8 cellular contexts compared by ENCODE assay signal in genomic region chr2:191020742-191021381, GRCh38. TPM values are rescaled to one million over a fixed set of nuclear protein-coding genes. Genes with fewer than 3 reads are reported as not detected.
DNase-seq lines count a peak whose midpoint lies in the region; TF ChIP-seq lines count a peak whose summit lies in the region.

No MANE protein-coding gene starts in this region.

- no peak overlapping the region for H4K91ac ChIP-seq in H9 (ENCODE audit: insufficient read length, low read depth, low read length)

- no peak overlapping the region for H3K4ac ChIP-seq in H9 (ENCODE audit: low read depth, low read length)

- H3K18ac ChIP-seq in H9 (ENCODE audit: insufficient read length, low read depth, low read length) = peak overlapping the region; percentile 83

- no peak overlapping the region for H3K4me3 Mint-ChIP-seq in H9

- H4K20me1 ChIP-seq in H9 (ENCODE audit: control insufficient read depth, insufficient read depth, insufficient read length) = no peaks in the 10 kb centered on the region

- H2BK15ac ChIP-seq in H9 (ENCODE audit: low read depth, low read length) = no peak overlapping the region

- H3K79me1 ChIP-seq in H9 (ENCODE audit: insufficient read depth, low read depth, low read length, poor library complexity, severe bottlenecking) = no peaks in the 10 kb centered on the region

- H2BK20ac ChIP-seq in H9 (ENCODE audit: low read depth, low read length, poor library complexity, severe bottlenecking) = no peak overlapping the region

- no CpG with 5 or more reads among the region's 14 CpGs for WGBS in H9 (ENCODE audit: extremely low coverage, insufficient read length, low lambda C conversion rate)

- H3K36me3 Mint-ChIP-seq in H9 (ENCODE audit: insufficient read depth in 1 of 3, low read depth in 3 of 3) = no peaks in the 10 kb centered on the region

- H3K4me2 ChIP-seq in H9 (ENCODE audit: insufficient read depth, insufficient read length, low read length) = peak overlapping the region; percentile 62

- H3K4me1 ChIP-seq in H9 (ENCODE audit: insufficient read depth, low read length) = no peaks in the 10 kb centered on the region

- H3K14ac ChIP-seq in H9 (ENCODE audit: insufficient read depth, low read length) = peak overlapping the region; percentile 90; the same call in 1 of the 2 replicates

- H3K9me3 Mint-ChIP-seq in H9 = peaks cover 0 to under 1% of the 10 kb centered on the region in 2 experiments; a peak in 1 of 5 replicates

- no peak overlapping the region for H4K5ac ChIP-seq in H9 (ENCODE audit: insufficient read length, low read depth, low read length)

- no peak overlapping the region for H2BK120ac ChIP-seq in H9 (ENCODE audit: low read depth, low read length, poor library complexity, severe bottlenecking)

- no peaks in the 10 kb centered on the region for H3K4me1 Mint-ChIP-seq in H9

- TF ChIP-seq CTCF in H9 (conservative IDR thresholded peaks at IDR 0.05) = no peak; the same call in 2 of the 3 replicates
- no peak for TF ChIP-seq CTCF in fibroblast of villous mesenchyme (IDR thresholded peaks at IDR 0.05; ENCODE audit: insufficient read depth, low read depth, low read length)

- no peak overlapping the region for H4K8ac ChIP-seq in H9 (replicated peaks; ENCODE audit: insufficient read length, low read depth, low read length)

- no peak overlapping the region for H3T11ph ChIP-seq in H9 (ENCODE audit: low read length)

- H3K79me2 ChIP-seq in H9 (ENCODE audit: insufficient read depth, low read length) = no peaks in the 10 kb centered on the region

- H3K27ac Mint-ChIP-seq in H9 = no peak overlapping the region

- no peak overlapping the region for H3K56ac ChIP-seq in H9 (ENCODE audit: insufficient read length, low read depth, low read length)

- DNase-seq in NCI-H1105 treated with DMSO at 0.1 percent for 48 hours (lab: John Stamatoyannopoulos, UW) = peak; percentile 39
- no peak for DNase-seq in NCI-H1105 (lab: John Stamatoyannopoulos, UW)
- no peak for DNase-seq in H9
- peak; percentile 49 to 76 for DNase-seq in Kasumi-1 (lab: John Stamatoyannopoulos, UW)
- DNase-seq in activated CD8-positive, alpha-beta memory T cell treated with anti-CD3 and anti-CD28 coated beads for 24 hours = peak; percentile 89
- peak; percentile 94 for DNase-seq in fibroblast of villous mesenchyme (ENCODE audit: low read depth)
- peak; percentile 51 for DNase-seq in pons (ENCODE audit: low spot score)
- no peak for DNase-seq in DMS153 treated with DMSO at 0.1 percent for 48 hours (lab: John Stamatoyannopoulos, UW; ENCODE audit: unreplicated experiment)

- no peak overlapping the region for H2BK5ac ChIP-seq in H9 (ENCODE audit: insufficient read length, low read length)

- peaks cover 7% of the 10 kb centered on the region for H3K23me2 ChIP-seq in H9 (ENCODE audit: insufficient read length, low read depth, low read length, poor library complexity, severe bottlenecking)

- H2AK5ac ChIP-seq in H9 (ENCODE audit: insufficient read length, low read length) = no peak overlapping the region

- no peaks in the 10 kb centered on the region for H3K9me3 ChIP-seq in H9 (ENCODE audit: control insufficient read depth, low read depth, low read length)

- H3K4me3 ChIP-seq in fibroblast of villous mesenchyme (ENCODE audit: low read depth, low read length) = peak overlapping the region; percentile 88

- H3K9ac ChIP-seq in H9 (ENCODE audit: extremely low read depth, insufficient read length, low read length) = peak overlapping the region; percentile 77

- no peak overlapping the region for H3K23ac ChIP-seq in H9 (ENCODE audit: insufficient read length, low read depth, low read length)

- H3K27ac ChIP-seq in H9 (ENCODE audit: insufficient read length, low read depth, low read length) = peak overlapping the region; percentile 3

- H2AFZ ChIP-seq in H9 (ENCODE audit: low read length) = no peak overlapping the region

- no peaks in the 10 kb centered on the region for H3K27me3 ChIP-seq in H9 (ENCODE audit: insufficient read depth, low read length)

- peaks cover 10% of the 10 kb centered on the region for H3K27me3 Mint-ChIP-seq in H9 (ENCODE audit: low read depth)

- H2BK12ac ChIP-seq in H9 (ENCODE audit: insufficient read length, low read depth, low read length) = peak overlapping the region; percentile 8

RNA-seq across cellular contexts. Expression of gene STAT1, which starts 6.9 kb away (rescaled TPM):
- 45.4 and 48.1 TPM in 2 replicates for total RNA-seq in H9 (2021)
- total RNA-seq in fibroblast of villous mesenchyme = 116 and 132 TPM in 2 replicates

Comparison
In these comparisons a context has a peak if more than half of its experiments do, and no peak if none do; other contexts are left out.
1. DNase-seq: peak in NCI-H1105 treated with DMSO at 0.1 percent for 48 hours (single experiment), Kasumi-1 (2 of 2), activated CD8-positive, alpha-beta memory T cell treated with anti-CD3 and anti-CD28 coated beads for 24 hours (single experiment), fibroblast of villous mesenchyme (single experiment) and pons (single experiment); none in NCI-H1105 (single experiment), H9 (single experiment) and DMS153 treated with DMSO at 0.1 percent for 48 hours (single experiment).